1 cellular context compared by ENCODE assay signal in genomic region chr12:69639400-69640016, GRCh38.
A peak's percentile ranks its signal among the peaks of the same experiment; 100 is the strongest.
TF ChIP-seq lines count a peak whose summit lies in the region.

No MANE protein-coding gene starts in this region.

TF ChIP-seq in endothelial cell of umbilical vein, 7 proteins besides CTCF, POLR2A, EP300 and RAD21:
- TF ChIP-seq, protein P1, sequence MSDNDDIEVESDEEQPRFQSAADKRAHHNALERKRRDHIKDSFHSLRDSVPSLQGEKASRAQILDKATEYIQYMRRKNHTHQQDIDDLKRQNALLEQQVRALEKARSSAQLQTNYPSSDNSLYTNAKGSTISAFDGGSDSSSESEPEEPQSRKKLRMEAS (IDR thresholded peaks at IDR 0.05; ENCODE audit: insufficient read depth, insufficient read length), result peak; percentile 27
- no peak for TF ChIP-seq EZH2 (IDR thresholded peaks at IDR 0.05; ENCODE audit: borderline replicate concordance, low read depth, low read length, severe bottlenecking)
- no peak for TF ChIP-seq FOS (IDR thresholded peaks at IDR 0.05; ENCODE audit: borderline replicate concordance, insufficient read depth, low read length)
